33 cellular contexts compared by ENCODE assay signal in genomic region chr1:228246216-228246900, GRCh38.
"Had no signal": no experiment of that assay in that cellular context is flagged by ENCODE, and none has a peak within 500 bp of the region (broad histone marks: within the 10 kb centered on the region; RNA-seq: fewer than 3 reads in every experiment).

No MANE protein-coding gene starts in this region.

- H3K27me3 Mint-ChIP-seq: activated naive CD4-positive, alpha-beta T cell treated with anti-CD3 and anti-CD28 coated beads, Interleukin-2, amount 10 ng/mL, durations not matched to agents 7 days and 5 days had no signal

- H3K4me3 Mint-ChIP-seq: activated naive CD4-positive, alpha-beta T cell treated with anti-CD3 and anti-CD28 coated beads, Interleukin-2, amount 10 ng/mL, durations not matched to agents 7 days and 5 days; activated T-cell treated with anti-CD3 and anti-CD28 coated beads, Interleukin-2, amount 50 U/mL, for 4 hours; activated T-helper 1 cell treated with anti-CD3 and anti-CD28 coated beads, Interleukin-12 subunit alpha, Interleukin-12 subunit beta, Interleukin-2, Interleukin-4 antibody, amounts not matched to agents 30 ng/mL and 10 ng/mL and 1 ng/mL, durations not matched to agents 14 hours and 24 hours and 36 hours had no signal

- H3K4me1 ChIP-seq: adrenal gland, body of pancreas, breast epithelium, Peyer's patch had no signal

- H3K27ac Mint-ChIP-seq: activated naive CD4-positive, alpha-beta T cell treated with anti-CD3 and anti-CD28 coated beads, Interleukin-2, amount 10 ng/mL, durations not matched to agents 7 days and 5 days; activated T-helper 1 cell treated with anti-CD3 and anti-CD28 coated beads, Interleukin-12 subunit alpha, Interleukin-12 subunit beta, Interleukin-2, Interleukin-4 antibody, amounts not matched to agents 30 ng/mL and 10 ng/mL and 1 ng/mL, durations not matched to agents 14 hours and 24 hours and 36 hours had no signal

- H3K9me3 ChIP-seq: adrenal gland had no signal

- ATAC-seq: activated T-cell treated with anti-CD3 and anti-CD28 coated beads, Interleukin-2, amount 50 U/mL, for 4 hours; body of pancreas; PC-3 had no signal

- DNase-seq: activated CD4-positive, alpha-beta T cell treated with anti-CD3 and anti-CD28 coated beads for 1 hour; activated CD4-positive, alpha-beta T cell treated with anti-CD3 and anti-CD28 coated beads for 48 hours; activated CD4-positive, alpha-beta T cell treated with anti-CD3 and anti-CD28 coated beads, Interleukin-2, amount 50 U/mL, for 4 hours; activated CD4-positive, CD25-positive, alpha-beta regulatory T cell; activated CD8-positive, alpha-beta memory T cell treated with anti-CD3 and anti-CD28 coated beads, Interleukin-2, amount 50 U/mL, for 4 hours; activated gamma-delta T cell treated with Interleukin-2 at 50 U/mL for 16 hours; activated naive CD4-positive, alpha-beta T cell treated with anti-CD3 and anti-CD28 coated beads, Interleukin-2, amount 10 ng/mL, durations not matched to agents 7 days and 5 days; activated T-cell treated with anti-CD3 and anti-CD28 coated beads for 4 hours; activated T-cell treated with anti-CD3 and anti-CD28 coated beads, Interleukin-2, amount 50 U/mL, for 4 hours; adrenal gland; body of pancreas; caudate nucleus; MM.1S; MV-4-11; NCI-H1092; NCI-H1436 treated with DMSO at 0.1 percent for 48 hours; NCI-H1694 treated with DMSO at 0.1 percent for 48 hours; NCI-H2029; NCI-H2107; NCI-H2171; NCI-H510A; NCI-H526; NCI-H748 treated with DMSO at 0.1 percent for 48 hours; NK-92 treated with Interleukin-12 subunit alpha and Interleukin-12 subunit beta, amount 100 ng/mL, for 24 hours; PC-3; Peyer's patch; Right ventricle myocardium superior; T1000; WERI-Rb-1 had no signal

- H3K36me3 ChIP-seq: adrenal gland, breast epithelium, WERI-Rb-1 had no signal

- H3K27me3 ChIP-seq: adrenal gland, body of pancreas, breast epithelium, Peyer's patch had no signal

- H3K27ac ChIP-seq: adrenal gland, body of pancreas, breast epithelium, KMS-11, Peyer's patch, RWPE1, WERI-Rb-1 had no signal

- H3K4me3 ChIP-seq: adrenal gland, body of pancreas, breast epithelium, Peyer's patch had no signal
